ENCODE assay signal across 17 cellular contexts in genomic region chr2:63993871-63994270, GRCh38. TPM values are rescaled to one million over a fixed set of nuclear protein-coding genes. Genes with fewer than 3 reads are reported as not detected.
DNase-seq lines count a peak whose midpoint lies in the region; ATAC-seq and TF ChIP-seq lines count a peak whose summit lies in the region.
"Had no signal": no experiment of that assay in that cellular context is flagged by ENCODE, and none has a peak within 500 bp of the region (broad histone marks: within the 10 kb centered on the region; RNA-seq: fewer than 3 reads in every experiment).

No MANE protein-coding gene starts in this region.

- no peak for DNase-seq in activated naive CD4-positive, alpha-beta T cell treated with anti-CD3 and anti-CD28 coated beads, Interleukin-2, amount 10 ng/mL, durations not matched to agents 7 days and 5 days
- DNase-seq in Jurkat, Clone E6-1 (ENCODE audit: low read depth, low spot score) = peak; percentile 67
- DNase-seq in astrocyte of the hippocampus (ENCODE audit: low read depth, low spot score) (peak; percentile 72), trophoblast cell (no peak), left lobe of liver (ENCODE audit: low spot score) (no peak)
- no peak for DNase-seq in stimulated activated naive CD4-positive, alpha-beta T cell treated with Interleukin-2 at 50 U/mL for 16 hours (lab: John Stamatoyannopoulos, UW)
- DNase-seq: GOT3, Kasumi-1, NCI-H1417 treated with DMSO at 0.1 percent for 48 hours, NCI-H2029, NCI-H2171 treated with DMSO at 0.1 percent for 48 hours, NCI-H82, Right ventricle myocardium superior had no signal

- H3K27ac Mint-ChIP-seq in activated naive CD4-positive, alpha-beta T cell treated with anti-CD3 and anti-CD28 coated beads, Interleukin-2, amount 50 U/mL, for 24 hours = peak overlapping the region; percentile 73
- no peak overlapping the region for H3K27ac Mint-ChIP-seq in activated naive CD4-positive, alpha-beta T cell treated with anti-CD3 and anti-CD28 coated beads, Interleukin-2, amount 10 ng/mL, durations not matched to agents 7 days and 5 days

- H3K18ac ChIP-seq in trophoblast cell (ENCODE audit: low read length) = peak overlapping the region; percentile 56

- H2BK12ac ChIP-seq in trophoblast cell (ENCODE audit: low read length) = peak overlapping the region; percentile 79

- CTCF ChIA-PET in activated naive CD4-positive, alpha-beta T cell treated with anti-CD3 and anti-CD28 coated beads, Interleukin-2, amount 10 ng/mL, durations not matched to agents 7 days and 5 days (lab: Charles Lee) = no interaction called here

- no peak overlapping the region for H2AFZ ChIP-seq in trophoblast cell (ENCODE audit: insufficient read depth, low read length, poor library complexity)

- H3K9me3 ChIP-seq in trophoblast cell (ENCODE audit: insufficient read depth, low read depth, low read length) = no peaks in the 10 kb centered on the region

- H3K4me3 Mint-ChIP-seq in activated naive CD4-positive, alpha-beta T cell treated with anti-CD3 and anti-CD28 coated beads, Interleukin-2, amount 50 U/mL, for 24 hours = peak overlapping the region; percentile 15
- H3K4me3 Mint-ChIP-seq in activated naive CD4-positive, alpha-beta T cell treated with anti-CD3 and anti-CD28 coated beads, Interleukin-2, amount 10 ng/mL, durations not matched to agents 7 days and 5 days = no peak overlapping the region

- H3K79me2 ChIP-seq in trophoblast cell (ENCODE audit: control insufficient read depth, insufficient read depth, low read length, poor library complexity) = no peaks in the 10 kb centered on the region

- peak overlapping the region; percentile 8 for H3K27ac ChIP-seq in trophoblast cell (ENCODE audit: low read depth, low read length)

- peaks cover 34% of the 10 kb centered on the region for H3K4me1 Mint-ChIP-seq in activated naive CD4-positive, alpha-beta T cell treated with anti-CD3 and anti-CD28 coated beads, Interleukin-2, amount 50 U/mL, for 24 hours
- peaks cover 10% of the 10 kb centered on the region for H3K4me1 Mint-ChIP-seq in activated naive CD4-positive, alpha-beta T cell treated with anti-CD3 and anti-CD28 coated beads, Interleukin-2, amount 10 ng/mL, durations not matched to agents 7 days and 5 days

- H3K27me3 Mint-ChIP-seq in activated naive CD4-positive, alpha-beta T cell treated with anti-CD3 and anti-CD28 coated beads, Interleukin-2, amount 50 U/mL, for 24 hours = no peaks in the 10 kb centered on the region
- no peaks in the 10 kb centered on the region for H3K27me3 Mint-ChIP-seq in activated naive CD4-positive, alpha-beta T cell treated with anti-CD3 and anti-CD28 coated beads, Interleukin-2, amount 10 ng/mL, durations not matched to agents 7 days and 5 days
- H3K27me3 Mint-ChIP-seq: CD4-positive, alpha-beta memory T cell had no signal

- H2AK5ac ChIP-seq in trophoblast cell (ENCODE audit: low read length) = no peak overlapping the region

- no CpG with 5 or more reads among the region's 5 CpGs for WGBS in trophoblast cell (ENCODE audit: extremely low coverage, insufficient coverage, insufficient read length)

- H3K4ac ChIP-seq in trophoblast cell (ENCODE audit: low read depth, low read length) = no peak overlapping the region

- TF ChIP-seq POLR2A in GM18505 (IDR thresholded peaks at IDR 0.05; ENCODE audit: borderline replicate concordance, extremely low read depth, insufficient read depth, insufficient read length) = no peak

- peaks cover 0 to 9% of the 10 kb centered on the region in 2 experiments for H3K36me3 ChIP-seq in trophoblast cell (ENCODE audit: control insufficient read depth in 1 of 2, insufficient read depth in 2 of 2, low read length in 2 of 2)

- peak overlapping the region; percentile 22 for H3K4me2 ChIP-seq in trophoblast cell (ENCODE audit: low read length)

- H3K23ac ChIP-seq in trophoblast cell (ENCODE audit: low read length) = no peak overlapping the region

- H2BK5ac ChIP-seq in trophoblast cell (ENCODE audit: low read depth, low read length, poor library complexity) = no peak overlapping the region

- H3K9ac ChIP-seq in trophoblast cell (ENCODE audit: low read length) = no peak overlapping the region

- no peaks in the 10 kb centered on the region for H3K27me3 ChIP-seq in trophoblast cell (ENCODE audit: insufficient read depth, low read length)

- H4K8ac ChIP-seq in trophoblast cell (ENCODE audit: low read depth, low read length) = no peak overlapping the region

- H3K79me1 ChIP-seq in trophoblast cell (ENCODE audit: low read length) = peaks cover 7% of the 10 kb centered on the region

- ATAC-seq in left lobe of liver (no peak), GM18505 (IDR thresholded peaks at IDR 0.05; ENCODE audit: unreplicated experiment) (no peak)
- ATAC-seq: Panc1 had no signal

- peaks cover 28% of the 10 kb centered on the region for H3K36me3 Mint-ChIP-seq in activated naive CD4-positive, alpha-beta T cell treated with anti-CD3 and anti-CD28 coated beads, Interleukin-2, amount 50 U/mL, for 24 hours
- H3K36me3 Mint-ChIP-seq in activated naive CD4-positive, alpha-beta T cell treated with anti-CD3 and anti-CD28 coated beads, Interleukin-2, amount 10 ng/mL, durations not matched to agents 7 days and 5 days = peaks cover 35% of the 10 kb centered on the region

- peak overlapping the region; percentile 72 for H2BK120ac ChIP-seq in trophoblast cell (ENCODE audit: insufficient read depth, low read length, poor library complexity)

- no peak overlapping the region for H3K14ac ChIP-seq in trophoblast cell (ENCODE audit: low read length)

- H3K4me1 ChIP-seq in trophoblast cell (ENCODE audit: control insufficient read depth in 1 of 2, insufficient read depth in 2 of 2, low read length in 2 of 2) = peaks cover 7 to 8% of the 10 kb centered on the region in 2 experiments

- H3K4me3 ChIP-seq in Jurkat, Clone E6-1 (ENCODE audit: low read length) = no peak overlapping the region
- H3K4me3 ChIP-seq in trophoblast cell (ENCODE audit: low read depth, low read length) = no peak overlapping the region

- H3K9me3 Mint-ChIP-seq in activated naive CD4-positive, alpha-beta T cell treated with anti-CD3 and anti-CD28 coated beads, Interleukin-2, amount 50 U/mL, for 24 hours = peaks cover 14% of the 10 kb centered on the region
- H3K9me3 Mint-ChIP-seq in activated naive CD4-positive, alpha-beta T cell treated with anti-CD3 and anti-CD28 coated beads, Interleukin-2, amount 10 ng/mL, durations not matched to agents 7 days and 5 days = peaks cover 29% of the 10 kb centered on the region

- peak overlapping the region; percentile 5 for H4K91ac ChIP-seq in trophoblast cell (ENCODE audit: low read depth, low read length)

- H4K12ac ChIP-seq in trophoblast cell (ENCODE audit: low read depth, low read length) = no peak overlapping the region

RNA-seq across cellular contexts. Expression of gene VPS54, which starts 25.4 kb away (rescaled TPM):
- polyA plus RNA-seq in Jurkat, Clone E6-1 (2012; ENCODE audit: insufficient read depth, insufficient read length) = 8.5 TPM
- 14.6 and 15.9 TPM in 2 replicates for polyA plus RNA-seq in trophoblast cell (2013)
- total RNA-seq in left lobe of liver = 12.3 TPM

Comparison
In these comparisons a context has a peak if more than half of its experiments do, and no peak if none do; other contexts are left out.
1. DNase-seq: peak in Jurkat, Clone E6-1 (single experiment) and astrocyte of the hippocampus (single experiment); none in activated naive CD4-positive, alpha-beta T cell treated with anti-CD3 and anti-CD28 coated beads, Interleukin-2, amount 10 ng/mL, durations not matched to agents 7 days and 5 days (single experiment), trophoblast cell (0 of 2), left lobe of liver (single experiment) and stimulated activated naive CD4-positive, alpha-beta T cell treated with Interleukin-2 at 50 U/mL for 16 hours (single experiment).